22 cellular contexts compared by ENCODE assay signal in genomic region chr20:3871549-3872265, GRCh38. TPM values are rescaled to one million over a fixed set of nuclear protein-coding genes. Genes with fewer than 3 reads are reported as not detected.
DNase-seq lines count a peak whose midpoint lies in the region; ATAC-seq and TF ChIP-seq lines count a peak whose summit lies in the region.
"Had no signal": no experiment of that assay in that cellular context is flagged by ENCODE, and none has a peak within 500 bp of the region (broad histone marks: within the 10 kb centered on the region; RNA-seq: fewer than 3 reads in every experiment).

No MANE protein-coding gene starts in this region.

- H3K9me3 ChIP-seq in breast epithelium = no peaks in the 10 kb centered on the region
- H3K9me3 ChIP-seq: colonic mucosa, gastrocnemius medialis, neutrophil, transverse colon had no signal

- no peaks in the 10 kb centered on the region for H3K36me3 ChIP-seq in breast epithelium
- H3K36me3 ChIP-seq: colonic mucosa had no signal

- no peaks in the 10 kb centered on the region for H3K4me1 Mint-ChIP-seq in MCF 10A (ENCODE audit: insufficient read depth, unreplicated experiment)
- peaks cover 17% of the 10 kb centered on the region for H3K4me1 Mint-ChIP-seq in stimulated activated effector memory CD8-positive, alpha-beta T cell treated with anti-CD3 and anti-CD28 coated beads, Interleukin-12 subunit alpha, Interleukin-12 subunit beta, amount 100 ng/mL, for 72 hours

- H3K27ac ChIP-seq in breast epithelium = peak overlapping the region in 1 of 2 donors; percentile 10
- H3K27ac ChIP-seq: C4-2B, colonic mucosa, gastrocnemius medialis, neutrophil, transverse colon, VCaP had no signal

- TF ChIP-seq POLR2A in breast epithelium (IDR thresholded peaks at IDR 0.05) = no peak
- no peak for TF ChIP-seq POLR2A in erythroblast (IDR thresholded peaks at IDR 0.05; ENCODE audit: low read length)

- POLR2A ChIA-PET in MCF 10A (lab: Yijun Ruan, JAX) = interaction anchor here (0.6 to 3.2 kb wide), 14 partner anchors 9 to 104 kb away, joined by 3 to 15 read pairs (median 4); partner anchors contain the start of genes ADISSP, AP5S1 and MAVS

- no peaks in the 10 kb centered on the region for H3K27me3 ChIP-seq in breast epithelium
- H3K27me3 ChIP-seq: colonic mucosa, gastrocnemius medialis, neutrophil, transverse colon had no signal

- H3K4me1 ChIP-seq in breast epithelium = peaks cover 0 to 8% of the 10 kb centered on the region in 2 donors
- H3K4me1 ChIP-seq: colonic mucosa had no signal

- no peak overlapping the region for H3K4me3 ChIP-seq in breast epithelium
- H3K4me3 ChIP-seq: colonic mucosa, gastrocnemius medialis, transverse colon had no signal

- BruUV-seq in MCF 10A (replicated peaks; lab: Mats Ljungman, UMichigan) = no TSS peak

- in situ Hi-C loops in GM13977 (cut with MboI; ENCODE audit: low pct_unique_long_range_greater_than_20kb, low sequenced_read_pairs, unreplicated experiment) = no loop called here

- H3K4me3 Mint-ChIP-seq in MCF 10A (ENCODE audit: unreplicated experiment) = no peak overlapping the region
- H3K4me3 Mint-ChIP-seq in stimulated activated effector memory CD8-positive, alpha-beta T cell treated with anti-CD3 and anti-CD28 coated beads, Interleukin-12 subunit alpha, Interleukin-12 subunit beta, amount 100 ng/mL, for 72 hours = no peak overlapping the region
- H3K4me3 Mint-ChIP-seq: activated naive CD4-positive, alpha-beta T cell treated with anti-CD3 and anti-CD28 coated beads, Interleukin-2, amount 10 ng/mL, durations not matched to agents 7 days and 5 days; T-helper 1 cell treated with Interleukin-12 subunit alpha and Interleukin-12 subunit beta and Interleukin-4 antibody, amounts not matched to agents 30 μg/mL and 1 μg/mL, for 36 hours had no signal

- no peak for ATAC-seq in stimulated activated effector memory CD8-positive, alpha-beta T cell treated with anti-CD3 and anti-CD28 coated beads, Interleukin-12 subunit alpha, Interleukin-12 subunit beta, amount 100 ng/mL, for 72 hours
- ATAC-seq: gastrocnemius medialis; left colon; sciatic nerve; stimulated activated naive CD8-positive, alpha-beta T cell treated with anti-CD3 and anti-CD28 coated beads, Interleukin-15, Interleukin-2, amounts not matched to agents 100 U/mL and 50 U/mL, for 24 hours had no signal

- intact Hi-C loops in MCF 10A (cut with micrococcal nuclease) = no loop called here
- intact Hi-C loops in breast epithelium (cut with DNase I; ENCODE audit: low total_unique reads) = no loop called here

- DNase-seq in MCF 10A (ENCODE audit: unreplicated experiment) (peak; percentile 42), breast epithelium (ENCODE audit: low spot score in 2 of 2) (no peak), NCI-H82 treated with DMSO at 0.1 percent for 48 hours (lab: John Stamatoyannopoulos, UW; ENCODE audit: unreplicated experiment) (peak; percentile 91), erythroblast (lab: John Stamatoyannopoulos, UW) (peak; percentile 40 to 73), NCI-H1417 treated with DMSO at 0.1 percent for 48 hours (lab: John Stamatoyannopoulos, UW) (no peak), GM13977 (ENCODE audit: low spot score) (no peak), NCI-H2227 treated with DMSO at 0.1 percent for 48 hours (lab: John Stamatoyannopoulos, UW) (no peak)
- DNase-seq in stimulated activated effector memory CD8-positive, alpha-beta T cell treated with anti-CD3 and anti-CD28 coated beads, Interleukin-12 subunit alpha, Interleukin-12 subunit beta, amount 100 ng/mL, for 72 hours (ENCODE audit: low spot score in 2 of 2) = no peak
- DNase-seq: activated CD4-positive, alpha-beta T cell treated with anti-CD3 and anti-CD28 coated beads, Interleukin-2, amount 50 U/mL, for 48 hours; activated naive CD4-positive, alpha-beta T cell treated with anti-CD3 and anti-CD28 coated beads, Interleukin-2, amount 10 ng/mL, durations not matched to agents 7 days and 5 days; colonic mucosa; gastrocnemius medialis; left colon; NCI-H345; SIG-M5; stimulated activated naive CD8-positive, alpha-beta T cell treated with anti-CD3 and anti-CD28 coated beads, Interleukin-15, Interleukin-2, amounts not matched to agents 100 U/mL and 50 U/mL, for 24 hours; transverse colon had no signal

- H3K27ac Mint-ChIP-seq in MCF 10A (ENCODE audit: low read depth, unreplicated experiment) = peak overlapping the region; percentile 43
- H3K27ac Mint-ChIP-seq in stimulated activated effector memory CD8-positive, alpha-beta T cell treated with anti-CD3 and anti-CD28 coated beads, Interleukin-12 subunit alpha, Interleukin-12 subunit beta, amount 100 ng/mL, for 72 hours = peak overlapping the region; percentile 54
- H3K27ac Mint-ChIP-seq: activated naive CD4-positive, alpha-beta T cell treated with anti-CD3 and anti-CD28 coated beads, Interleukin-2, amount 10 ng/mL, durations not matched to agents 7 days and 5 days; T-helper 1 cell treated with Interleukin-12 subunit alpha and Interleukin-12 subunit beta and Interleukin-4 antibody, amounts not matched to agents 30 μg/mL and 1 μg/mL, for 36 hours had no signal

- H3K9me3 Mint-ChIP-seq in MCF 10A (ENCODE audit: unreplicated experiment) = no peaks in the 10 kb centered on the region
- H3K9me3 Mint-ChIP-seq in stimulated activated effector memory CD8-positive, alpha-beta T cell treated with anti-CD3 and anti-CD28 coated beads, Interleukin-12 subunit alpha, Interleukin-12 subunit beta, amount 100 ng/mL, for 72 hours = no peaks in the 10 kb centered on the region
- H3K9me3 Mint-ChIP-seq: activated naive CD4-positive, alpha-beta T cell treated with anti-CD3 and anti-CD28 coated beads, Interleukin-2, amount 10 ng/mL, durations not matched to agents 7 days and 5 days; T-helper 1 cell treated with Interleukin-12 subunit alpha and Interleukin-12 subunit beta and Interleukin-4 antibody, amounts not matched to agents 30 μg/mL and 1 μg/mL, for 36 hours had no signal

- TF ChIP-seq CTCF in MCF 10A (IDR thresholded peaks at IDR 0.05; ENCODE audit: unreplicated experiment) = no peak
- no peak for TF ChIP-seq CTCF in breast epithelium (IDR thresholded peaks at IDR 0.05)
- TF ChIP-seq CTCF in GM13977 (IDR thresholded peaks at IDR 0.05; ENCODE audit: extremely low read depth, insufficient read depth, missing control alignments) = no peak

- CTCF ChIA-PET in MCF 10A (lab: Yijun Ruan, JAX) = interaction anchor here (0.7 to 1.1 kb wide), 3 partner anchors 17 to 220 kb away, joined by 3 to 4 read pairs (median 3); no protein-coding TSS in a partner anchor

- no peaks in the 10 kb centered on the region for H3K27me3 Mint-ChIP-seq in MCF 10A (ENCODE audit: insufficient read depth, unreplicated experiment)
- H3K27me3 Mint-ChIP-seq: activated naive CD4-positive, alpha-beta T cell treated with anti-CD3 and anti-CD28 coated beads, Interleukin-2, amount 10 ng/mL, durations not matched to agents 7 days and 5 days had no signal

- H3K36me3 Mint-ChIP-seq in MCF 10A (ENCODE audit: insufficient read depth, unreplicated experiment) = peaks cover 49% of the 10 kb centered on the region
- H3K36me3 Mint-ChIP-seq in stimulated activated effector memory CD8-positive, alpha-beta T cell treated with anti-CD3 and anti-CD28 coated beads, Interleukin-12 subunit alpha, Interleukin-12 subunit beta, amount 100 ng/mL, for 72 hours = peaks cover 67% of the 10 kb centered on the region

RNA-seq across cellular contexts. Expression of gene PANK2, which starts 17.5 kb away (rescaled TPM):
- total RNA-seq in MCF 10A (2022) (29.2 and 32.8 TPM in 2 replicates), breast epithelium (10 to 100 TPM; 38.2 to 40.1 (median 38.7) TPM)

RNA-seq across cellular contexts. Expression of gene MAVS, which starts 25.1 kb away (rescaled TPM):
- total RNA-seq in MCF 10A (2022) (31.7 and 39.7 TPM in 2 replicates), breast epithelium (10 to 100 TPM; 23.3 to 32.3 (median 24.6) TPM)

RNA-seq across cellular contexts. Expression of gene AP5S1, which starts 51.4 kb away (rescaled TPM):
- total RNA-seq in MCF 10A (2022) = 15.8 and 19.2 TPM in 2 replicates
- 10 to 100 TPM; 11.1 to 13.8 (median 11.8) TPM for total RNA-seq in breast epithelium

Comparison
In these comparisons a context has a peak if more than half of its experiments do, and no peak if none do; other contexts are left out.
1. DNase-seq: peak in MCF 10A (single experiment), NCI-H82 treated with DMSO at 0.1 percent for 48 hours (single experiment) and erythroblast (2 of 2); none in breast epithelium (0 of 2), stimulated activated effector memory CD8-positive, alpha-beta T cell treated with anti-CD3 and anti-CD28 coated beads, Interleukin-12 subunit alpha, Interleukin-12 subunit beta, amount 100 ng/mL, for 72 hours (0 of 2), NCI-H1417 treated with DMSO at 0.1 percent for 48 hours (single experiment), GM13977 (single experiment) and NCI-H2227 treated with DMSO at 0.1 percent for 48 hours (single experiment).